In the genomic region with DNA sequence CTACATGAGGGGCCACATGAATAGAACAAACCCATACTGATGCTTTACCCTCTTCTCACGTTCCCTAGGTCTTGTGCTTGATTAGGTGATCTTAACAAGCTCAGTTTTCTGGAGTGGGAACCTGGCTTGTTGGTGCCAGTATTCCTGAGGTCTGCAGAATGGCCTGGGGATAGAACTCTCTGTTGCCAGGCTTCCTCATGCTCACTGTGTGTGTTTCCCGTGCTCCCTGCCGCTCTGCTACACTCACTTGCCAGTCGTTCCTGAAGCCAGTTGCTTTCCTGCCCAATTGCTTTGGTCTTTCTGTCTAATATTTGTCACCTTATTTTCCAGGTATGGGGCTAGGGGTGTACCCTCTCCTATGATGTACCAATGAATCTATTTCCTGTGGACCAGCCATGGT, we compare ENCODE assay signal across 17 cellular contexts.
"Had no signal": no experiment of that assay in that cellular context is flagged by ENCODE, and none has a peak within 500 bp of the region (broad histone marks: within the 10 kb centered on the region; RNA-seq: fewer than 3 reads in every experiment).

No MANE protein-coding gene starts in this region.

- H3K36me3 Mint-ChIP-seq: naive thymus-derived CD8-positive, alpha-beta T cell had no signal

- FAIRE-seq: colon, small intestine, urothelium cell line had no signal

- H3K4me3 Mint-ChIP-seq: dendritic cell treated with granulocyte-macrophage colony-stimulating factor and Interleukin-4, amounts not matched to agents 40 ng/mL and 50 ng/mL, for 4 days; naive thymus-derived CD8-positive, alpha-beta T cell had no signal

- H3K27ac ChIP-seq: esophagus squamous epithelium, gastroesophageal sphincter, ovary had no signal

- ATAC-seq: gastroesophageal sphincter; left lobe of liver; mucosa of descending colon; naive thymus-derived CD8-positive, alpha-beta T cell; right cardiac atrium had no signal

- H3K9me3 ChIP-seq: esophagus squamous epithelium, gastroesophageal sphincter, mucosa of descending colon, ovary had no signal

- H3K27me3 ChIP-seq: gastroesophageal sphincter, ovary had no signal

- H3K9me3 Mint-ChIP-seq: dendritic cell treated with granulocyte-macrophage colony-stimulating factor and Interleukin-4, amounts not matched to agents 40 ng/mL and 50 ng/mL, for 4 days had no signal

- DNase-seq: esophagus squamous epithelium; foreskin fibroblast; glutamatergic neuron; islet precursor cell; mucosa of descending colon; naive thymus-derived CD8-positive, alpha-beta T cell; ovary; right cardiac atrium; small intestine; stimulated activated CD4-positive, alpha-beta T cell treated with anti-CD3 and anti-CD28 coated beads, Interleukin-12 subunit alpha, Interleukin-12 subunit beta, amount 100 ng/mL, for 4 hours; stimulated activated naive CD4-positive, alpha-beta T cell; trophoblast cell had no signal

- H3K27ac Mint-ChIP-seq: dendritic cell treated with granulocyte-macrophage colony-stimulating factor and Interleukin-4, amounts not matched to agents 40 ng/mL and 50 ng/mL, for 4 days; naive thymus-derived CD8-positive, alpha-beta T cell had no signal
